20 cellular contexts compared by ENCODE assay signal in the genomic region with DNA sequence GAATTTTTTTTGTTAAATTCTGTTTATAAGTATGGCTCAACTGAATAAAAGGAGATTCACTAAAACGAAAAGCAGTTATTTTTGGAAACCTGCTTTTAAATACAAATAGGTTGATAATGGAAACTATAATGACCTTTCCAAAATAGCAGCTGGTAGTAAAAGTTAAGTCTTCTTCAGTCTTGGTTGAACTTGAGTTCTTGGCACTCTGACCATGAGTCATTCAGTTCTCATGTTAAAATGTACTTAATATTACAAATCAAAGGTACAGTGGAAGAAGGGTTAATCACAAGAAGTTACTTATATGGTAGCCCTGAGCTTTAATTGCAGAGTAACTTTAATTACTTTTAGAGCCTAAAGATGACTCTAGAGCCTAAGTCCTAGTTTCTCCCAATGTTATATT.
DNase-seq lines count a peak whose midpoint lies in the region; ATAC-seq, FAIRE-seq and TF ChIP-seq lines count a peak whose summit lies in the region.
"Had no signal": no experiment of that assay in that cellular context is flagged by ENCODE, and none has a peak within 500 bp of the region (broad histone marks: within the 10 kb centered on the region; RNA-seq: fewer than 3 reads in every experiment).

No MANE protein-coding gene starts in this region.

- in situ Hi-C loops in K562 (cut with MboI): no loop called here

- CTCF ChIA-PET in A549 (lab: Yijun Ruan, JAX): interaction anchor here (1.0 to 2.5 kb wide), 4 partner anchors 12 to 250 kb away, joined by 3 to 13 read pairs (median 6); no protein-coding TSS in a partner anchor
- CTCF ChIA-PET in K562 (lab: Yijun Ruan, JAX; ENCODE audit: low intra/inter-chr PET ratio): interaction anchor here (1.6 to 2.8 kb wide), 2 partner anchors 138 to 250 kb away, joined by 4 to 13 read pairs; no protein-coding TSS in a partner anchor
- CTCF ChIA-PET in WTC11 (lab: Charles Lee): interaction anchor here (1.3 kb wide), 1 partner anchor 250 kb away, joined by 8 read pairs; no protein-coding TSS in a partner anchor

- H4K20me1 ChIP-seq in K562 (replicated peaks; ENCODE audit: control insufficient read depth, insufficient read depth, low read length): no peaks in the 10 kb centered on the region

- H3K9me3 Mint-ChIP-seq in WTC11: no peaks in the 10 kb centered on the region
- H3K9me3 Mint-ChIP-seq: activated T-helper 2 cell treated with anti-CD3 and anti-CD28 coated beads, Interferon-gamma antibody, Interleukin-2, Interleukin-4, amounts not matched to agents 10 μg/mL and 5 μg/mL and 100 μg/mL, durations not matched to agents 14 hours and 24 hours and 36 hours; stimulated activated naive CD8-positive, alpha-beta T cell treated with anti-CD3 and anti-CD28 coated beads, Interleukin-15, amount 100 ng/mL, for 72 hours; T-helper 1 cell treated with Interleukin-12 subunit alpha and Interleukin-12 subunit beta and Interleukin-4 antibody, amounts not matched to agents 30 μg/mL and 1 μg/mL, for 36 hours had no signal

- BruUV-seq in K562 (replicated peaks; lab: Mats Ljungman, UMichigan): TSS peak; percentile 25

- TF ChIP-seq CTCF in A549 (IDR thresholded peaks at IDR 0.05): no peak
- no peak for TF ChIP-seq CTCF in K562 (IDR thresholded peaks at IDR 0.05 in 2 of 3, conservative IDR thresholded peaks at IDR 0.05 in 1 of 3; ENCODE audit: insufficient read depth in 2 of 3, low read depth in 1 of 3, low read length in 3 of 3)
- TF ChIP-seq CTCF in fibroblast of villous mesenchyme (IDR thresholded peaks at IDR 0.05; ENCODE audit: insufficient read depth, low read depth, low read length): no peak
- TF ChIP-seq CTCF in WTC11 (IDR thresholded peaks at IDR 0.05): no peak

- no peak overlapping the region for H2AFZ ChIP-seq in K562 (ENCODE audit: low read depth, low read length)

- H3K4me2 ChIP-seq in A549 (no peak overlapping the region), K562 (ENCODE audit: insufficient read depth, low read length) (no peak overlapping the region)

- H3K27me3 Mint-ChIP-seq in WTC11 (ENCODE audit: low read depth): no peaks in the 10 kb centered on the region
- H3K27me3 Mint-ChIP-seq: stimulated activated naive CD8-positive, alpha-beta T cell treated with anti-CD3 and anti-CD28 coated beads, Interleukin-15, amount 100 ng/mL, for 72 hours had no signal

- TF ChIP-seq EP300 in A549 (IDR thresholded peaks at IDR 0.05): no peak
- TF ChIP-seq EP300 in K562 (IDR thresholded peaks at IDR 0.05; ENCODE audit: low read length): no peak

- H3K27ac ChIP-seq in A549: no peak overlapping the region
- no peak overlapping the region for H3K27ac ChIP-seq in K562 (ENCODE audit: extremely low read depth, low read depth, low read length)

- no peaks in the 10 kb centered on the region for H3K79me2 ChIP-seq in K562 (ENCODE audit: control insufficient read depth, insufficient read depth, low read length)

- H3K9me1 ChIP-seq in K562 (ENCODE audit: control insufficient read depth, insufficient read depth, low read length): no peaks in the 10 kb centered on the region

- H3K4me3 Mint-ChIP-seq in WTC11: no peak overlapping the region
- H3K4me3 Mint-ChIP-seq: stimulated activated naive CD8-positive, alpha-beta T cell treated with anti-CD3 and anti-CD28 coated beads, Interleukin-15, amount 100 ng/mL, for 72 hours; T-helper 1 cell treated with Interleukin-12 subunit alpha and Interleukin-12 subunit beta and Interleukin-4 antibody, amounts not matched to agents 30 μg/mL and 1 μg/mL, for 36 hours had no signal

- H3K36me3 ChIP-seq in K562 (ENCODE audit: control insufficient read depth, insufficient read depth, low read length): peaks cover 33% of the 10 kb centered on the region; the same call in 1 of the 3 replicates

- FAIRE-seq in A549 (lab: Jason Lieb, UNC) (peak; percentile 13), H54 (lab: Jason Lieb, UNC) (peak; percentile 75), K562 (lab: Jason Lieb, UNC) (no peak)
- FAIRE-seq: GM12891, urothelium cell line had no signal

- no peak for TF ChIP-seq RAD21 in A549 (conservative IDR thresholded peaks at IDR 0.05 in 1 of 2, IDR thresholded peaks at IDR 0.05 in 1 of 2)
- no peak for TF ChIP-seq RAD21 in K562 (CRISPR knock-in tag; conservative IDR thresholded peaks at IDR 0.05 in 1 of 2, IDR thresholded peaks at IDR 0.05 in 1 of 2)

- H3K4me3 ChIP-seq in A549 (no peak overlapping the region), K562 (no peak overlapping the region), fibroblast of villous mesenchyme (ENCODE audit: low read depth, low read length) (no peak overlapping the region)

- POLR2A ChIA-PET in A549 (lab: Yijun Ruan, JAX): no interaction called here
- POLR2A ChIA-PET in K562 (lab: Yijun Ruan, JAX): interaction anchor here (1.1 kb wide), 1 partner anchor 17 kb away, joined by 3 read pairs; no protein-coding TSS in a partner anchor
- POLR2A ChIA-PET in WTC11 (lab: Charles Lee): no interaction called here

- no peak for ATAC-seq in A549
- no peak for ATAC-seq in K562
- no peak for ATAC-seq in WTC11
- ATAC-seq: stimulated activated naive CD8-positive, alpha-beta T cell treated with anti-CD3 and anti-CD28 coated beads, Interleukin-15, amount 100 ng/mL, for 72 hours had no signal

- H3K27me3 ChIP-seq in K562 (ENCODE audit: control insufficient read depth in 2 of 2, insufficient read depth in 2 of 2, low read length in 2 of 2): no peaks in the 10 kb centered on the region

- H3K4me1 ChIP-seq in A549: peaks cover 4% of the 10 kb centered on the region; the same call in 1 of the 3 replicates
- no peaks in the 10 kb centered on the region for H3K4me1 ChIP-seq in K562 (replicated peaks in 1 of 2; ENCODE audit: control insufficient read depth in 2 of 2, insufficient read depth in 2 of 2, low read length in 2 of 2)

- no peak for DNase-seq in A549 (ENCODE audit: low read depth in 1 of 2, low spot score in 1 of 2)
- no peak for DNase-seq in H54 (ENCODE audit: insufficient read length, low spot score)
- no peak for DNase-seq in K562 (ENCODE audit: extremely low read depth in 1 of 4, low spot score in 3 of 4)
- DNase-seq in fibroblast of villous mesenchyme (ENCODE audit: low read depth): peak; percentile 48
- no peak for DNase-seq in activated CD4-positive, alpha-beta T cell treated with anti-CD3 and anti-CD28 coated beads for 1 hour
- no peak for DNase-seq in C1 segment of cervical spinal cord (lab: John Stamatoyannopoulos, UW)
- no peak for DNase-seq in NCI-H1930 (lab: John Stamatoyannopoulos, UW)
- no peak for DNase-seq in WTC11 (ENCODE audit: low spot score)
- DNase-seq: amygdala; cortex of kidney; GDM1; NCI-H2081 treated with DMSO at 0.1 percent for 48 hours; NCI-H510A treated with DMSO at 0.1 percent for 48 hours; retina; SHP77 treated with DMSO at 0.1 percent for 48 hours; stimulated activated naive CD8-positive, alpha-beta T cell treated with anti-CD3 and anti-CD28 coated beads, Interleukin-15, amount 100 ng/mL, for 72 hours had no signal

- 77% methylated on average over 1 of the region's 1 CpG for WGBS in A549 (ENCODE audit: missing lambda C conversion rate)
- WGBS in K562 (ENCODE audit: insufficient coverage, low coverage, missing lambda C conversion rate): 83% methylated on average over 1 of the region's 1 CpG

- TF ChIP-seq POLR2A in A549 (IDR thresholded peaks at IDR 0.05; ENCODE audit: low read length) (no peak), H54 (IDR thresholded peaks at IDR 0.05; ENCODE audit: low read depth, low read length) (no peak), K562 (conservative IDR thresholded peaks at IDR 0.05) (no peak)

- no peaks in the 10 kb centered on the region for H3K4me1 Mint-ChIP-seq in WTC11

- intact Hi-C loops in K562 (cut with micrococcal nuclease): loop anchor here (5.0 kb wide), 1 partner anchor 60 kb away; the partner anchor contains the start of gene KLF9

- no peak overlapping the region for H3K27ac Mint-ChIP-seq in WTC11
- H3K27ac Mint-ChIP-seq: activated T-helper 2 cell treated with anti-CD3 and anti-CD28 coated beads, Interferon-gamma antibody, Interleukin-2, Interleukin-4, amounts not matched to agents 10 μg/mL and 5 μg/mL and 100 μg/mL, durations not matched to agents 14 hours and 24 hours and 36 hours had no signal

- H3K9me3 ChIP-seq in A549 (no peaks in the 10 kb centered on the region), K562 (replicated peaks; ENCODE audit: control insufficient read depth, insufficient read depth, low read depth, low read length) (no peaks in the 10 kb centered on the region)

- H3K36me3 Mint-ChIP-seq in WTC11: peaks cover 20% of the 10 kb centered on the region

- H3K9ac ChIP-seq in K562 (ENCODE audit: insufficient read depth in 1 of 2, low read depth in 2 of 2, low read length in 2 of 2): no peak overlapping the region

TF ChIP-seq in K562, 482 proteins besides CTCF, POLR2A, EP300 and RAD21 (continues in another document):
- TF ChIP-seq BRD4 (IDR thresholded peaks at IDR 0.05) (no peak), POLR2AphosphoS2 (IDR thresholded peaks at IDR 0.05; ENCODE audit: low read length) (no peak), TEAD1 (CRISPR knock-in tag; IDR thresholded peaks at IDR 0.05) (no peak), LEF1 (IDR thresholded peaks at IDR 0.05) (no peak), RBBP5 (IDR thresholded peaks at IDR 0.05; ENCODE audit: borderline replicate concordance, insufficient read depth, low read length, poor library complexity, severe bottlenecking) (no peak), SMAD1 (IDR thresholded peaks at IDR 0.05; ENCODE audit: low read depth, low read length, partially characterized antibody) (no peak)

TF ChIP-seq in WTC11, 78 proteins besides CTCF, POLR2A, EP300 and RAD21:
- TF ChIP-seq ELF4 (CRISPR knock-in tag; IDR thresholded peaks at IDR 0.05; ENCODE audit: low read depth) (no peak), RORB (CRISPR knock-in tag; IDR thresholded peaks at IDR 0.05) (no peak), ZNF138 (CRISPR knock-in tag; conservative IDR thresholded peaks at IDR 0.05) (no peak), FOXJ3 (CRISPR knock-in tag; IDR thresholded peaks at IDR 0.05; ENCODE audit: borderline replicate concordance) (no peak)
